In genomic region chr3:43769471-43770425, GRCh38 we compare ENCODE assay signal across 8 cellular contexts.
DNase-seq lines count a peak whose midpoint lies in the region; ATAC-seq and TF ChIP-seq lines count a peak whose summit lies in the region.

No MANE protein-coding gene starts in this region.

- H3K27ac Mint-ChIP-seq in activated naive CD8-positive, alpha-beta T cell treated with anti-CD3 and anti-CD28 coated beads, Interleukin-2, amount 10 ng/mL, durations not matched to agents 7 days and 5 days = no peak overlapping the region
- H3K27ac Mint-ChIP-seq in osteocyte (ENCODE audit: unreplicated experiment) = peak overlapping the region; percentile 64

- peak overlapping the region; percentile 20 for H3K4me3 Mint-ChIP-seq in activated naive CD8-positive, alpha-beta T cell treated with anti-CD3 and anti-CD28 coated beads, Interleukin-2, amount 10 ng/mL, durations not matched to agents 7 days and 5 days
- peak overlapping the region; percentile 70 for H3K4me3 Mint-ChIP-seq in osteocyte (ENCODE audit: unreplicated experiment)

- peaks cover 6% of the 10 kb centered on the region for H3K4me1 ChIP-seq in A673 (ENCODE audit: insufficient read depth, low read length, poor library complexity, severe bottlenecking)
- peaks cover 21% of the 10 kb centered on the region for H3K4me1 ChIP-seq in testis

- no peaks in the 10 kb centered on the region for H3K9me3 Mint-ChIP-seq in activated naive CD8-positive, alpha-beta T cell treated with anti-CD3 and anti-CD28 coated beads, Interleukin-2, amount 10 ng/mL, durations not matched to agents 7 days and 5 days
- no peaks in the 10 kb centered on the region for H3K9me3 Mint-ChIP-seq in osteocyte (ENCODE audit: unreplicated experiment)

- no TSS peak for BruUV-seq in A673 (replicated peaks; lab: Mats Ljungman, UMichigan)

- DNase-seq in A673 (ENCODE audit: low spot score) (peak; percentile 96), MV-4-11 (lab: John Stamatoyannopoulos, UW) (peak; percentile 91), SKM-1 treated with dmso at 0.1 percent for 144 hours (lab: John Stamatoyannopoulos, UW; ENCODE audit: unreplicated experiment) (peak; percentile 92), head of caudate nucleus (peak; percentile 87 to 97 (median 93)), osteocyte (ENCODE audit: extremely low spot score, unreplicated experiment) (peak; percentile 99), testis (peak; percentile 98)
- DNase-seq in activated naive CD8-positive, alpha-beta T cell treated with anti-CD3 and anti-CD28 coated beads, Interleukin-2, amount 10 ng/mL, durations not matched to agents 7 days and 5 days = peak; percentile 82

- H3K27me3 ChIP-seq in A673 (replicated peaks; ENCODE audit: insufficient read depth, low read depth, low read length, poor library complexity) (no peaks in the 10 kb centered on the region), testis (no peaks in the 10 kb centered on the region)

- CTCF ChIA-PET in A673 (lab: Charles Lee) = interaction anchor here (0.5 to 1.4 kb wide), 2 partner anchors 228 to 429 kb away, joined by 3 to 4 read pairs; no protein-coding TSS in a partner anchor

- no peak for TF ChIP-seq POLR2A in testis (IDR thresholded peaks at IDR 0.05)

- H3K9me3 ChIP-seq in A673 (ENCODE audit: low read depth, low read length, poor library complexity, severe bottlenecking) (no peaks in the 10 kb centered on the region), testis (no peaks in the 10 kb centered on the region)

- TF ChIP-seq CTCF in A673 (conservative IDR thresholded peaks at IDR 0.05; ENCODE audit: low read depth, low read length) = peak; percentile 75
- peak; percentile 98 for TF ChIP-seq CTCF in osteocyte (IDR thresholded peaks at IDR 0.05)
- TF ChIP-seq CTCF in testis (IDR thresholded peaks at IDR 0.05) = peak; percentile 82 to 92 (median 91)

- POLR2A ChIA-PET in A673 (lab: Charles Lee; ENCODE audit: low non-redundant PET) = no interaction called here
- POLR2A ChIA-PET in activated naive CD8-positive, alpha-beta T cell treated with anti-CD3 and anti-CD28 coated beads, Interleukin-2, amount 10 ng/mL, durations not matched to agents 7 days and 5 days (lab: Charles Lee) = no interaction called here

- peak; percentile 64 for ATAC-seq in GM18870 (IDR thresholded peaks at IDR 0.05; ENCODE audit: unreplicated experiment)
- ATAC-seq in activated naive CD8-positive, alpha-beta T cell treated with anti-CD3 and anti-CD28 coated beads, Interleukin-2, amount 10 ng/mL, durations not matched to agents 7 days and 5 days (ENCODE audit: low read depth) = peak; percentile 70

- intact Hi-C loops in A673 (cut with micrococcal nuclease; ENCODE audit: unreplicated experiment) (loop anchor here (2.0 to 10.0 kb wide), 3 partner anchors 225 to 429 kb away; no protein-coding TSS in a partner anchor), head of caudate nucleus (cut with DNase I) (no loop called here), testis (cut with DNase I; ENCODE audit: low total_unique reads) (no loop called here)

- peaks cover 12% of the 10 kb centered on the region for H3K27me3 Mint-ChIP-seq in activated naive CD8-positive, alpha-beta T cell treated with anti-CD3 and anti-CD28 coated beads, Interleukin-2, amount 10 ng/mL, durations not matched to agents 7 days and 5 days
- H3K27me3 Mint-ChIP-seq in osteocyte (ENCODE audit: unreplicated experiment) = no peaks in the 10 kb centered on the region

- H3K27ac ChIP-seq in A673 (ENCODE audit: low read depth, low read length, poor library complexity, severe bottlenecking) (no peak overlapping the region), testis (peak overlapping the region; percentile 52 to 54)

- no peaks in the 10 kb centered on the region for H3K36me3 Mint-ChIP-seq in activated naive CD8-positive, alpha-beta T cell treated with anti-CD3 and anti-CD28 coated beads, Interleukin-2, amount 10 ng/mL, durations not matched to agents 7 days and 5 days
- H3K36me3 Mint-ChIP-seq in osteocyte (ENCODE audit: unreplicated experiment) = no peaks in the 10 kb centered on the region

- H3K36me3 ChIP-seq in A673 (ENCODE audit: insufficient read depth, low read length, poor library complexity, severe bottlenecking) (no peaks in the 10 kb centered on the region), testis (ENCODE audit: low read depth, missing control alignments) (no peaks in the 10 kb centered on the region)

- 7% methylated on average over 25 to 27 of the region's 27 CpGs for WGBS in testis, 2 donors

- H3K4me1 Mint-ChIP-seq in activated naive CD8-positive, alpha-beta T cell treated with anti-CD3 and anti-CD28 coated beads, Interleukin-2, amount 10 ng/mL, durations not matched to agents 7 days and 5 days = peaks cover 15% of the 10 kb centered on the region
- H3K4me1 Mint-ChIP-seq in osteocyte (ENCODE audit: unreplicated experiment) = peaks cover 8% of the 10 kb centered on the region

- peak overlapping the region; percentile 17 for H3K4me3 ChIP-seq in A673 (ENCODE audit: low read depth, low read length, poor library complexity, severe bottlenecking)
- peak overlapping the region; percentile 18 to 46 for H3K4me3 ChIP-seq in testis
